In genomic region chr2:234751275-234751938, GRCh38 we compare ENCODE assay signal across 17 cellular contexts.
DNase-seq lines count a peak whose midpoint lies in the region; ATAC-seq and TF ChIP-seq lines count a peak whose summit lies in the region.
"Had no signal": no experiment of that assay in that cellular context is flagged by ENCODE, and none has a peak within 500 bp of the region (broad histone marks: within the 10 kb centered on the region; RNA-seq: fewer than 3 reads in every experiment).

No MANE protein-coding gene starts in this region.

- H2AFZ ChIP-seq in HCT116 (ENCODE audit: low read depth, low read length, poor library complexity, severe bottlenecking), result peak overlapping the region; percentile 54

- H3K27ac ChIP-seq in HCT116 (ENCODE audit: low read depth, low read length) (no peak overlapping the region), tibial artery (no peak overlapping the region)
- H3K27ac ChIP-seq: stomach had no signal

- no peaks in the 10 kb centered on the region for H3K79me2 ChIP-seq in HCT116 (ENCODE audit: insufficient read depth, low read length)

- peak; percentile 82 for ATAC-seq in HCT116
- ATAC-seq in SK-N-SH treated with all-trans-retinoic acid at 6 μM for 48 hours, result peak; percentile 26; the same call in 2 of the 3 replicates
- ATAC-seq: activated T-helper 17 cell treated with anti-CD3 and anti-CD28 coated beads, Interleukin-2, amount 50 U/mL, for 72 hours had no signal

- CTCF ChIA-PET in HCT116 (lab: Charles Lee), result interaction anchor here (0.5 to 1.6 kb wide), 4 partner anchors 298 to 842 kb away, joined by 3 to 5 read pairs (median 4); no protein-coding TSS in a partner anchor

- no peak overlapping the region for H3K9ac ChIP-seq in HCT116 (ENCODE audit: low read length)

- no peaks in the 10 kb centered on the region for H3K27me3 ChIP-seq in BE2C
- no peaks in the 10 kb centered on the region for H3K27me3 ChIP-seq in HCT116 (ENCODE audit: insufficient read depth, low read length)
- H3K27me3 ChIP-seq in tibial artery, result no peaks in the 10 kb centered on the region
- H3K27me3 ChIP-seq: MG63, stomach had no signal

- H4K20me1 ChIP-seq in HCT116 (ENCODE audit: insufficient read depth), result no peaks in the 10 kb centered on the region

- no peak overlapping the region for H3K4me3 ChIP-seq in BE2C (ENCODE audit: low read depth, low read length)
- no peak overlapping the region for H3K4me3 ChIP-seq in HCT116 (replicated peaks in 1 of 2; ENCODE audit: low read depth in 1 of 2, low read length in 2 of 2)
- H3K4me3 ChIP-seq in tibial artery, result no peak overlapping the region
- H3K4me3 ChIP-seq: MG63, stomach had no signal

- H3K9me2 ChIP-seq in HCT116 (ENCODE audit: insufficient read depth), result no peaks in the 10 kb centered on the region

- H3K36me3 ChIP-seq in BE2C, result no peaks in the 10 kb centered on the region
- H3K36me3 ChIP-seq in HCT116 (ENCODE audit: control insufficient read depth in 1 of 2, insufficient read depth in 2 of 2, low read length in 2 of 2), result no peaks in the 10 kb centered on the region
- H3K36me3 ChIP-seq in tibial artery, result no peaks in the 10 kb centered on the region
- H3K36me3 ChIP-seq: MG63, stomach had no signal

- no TSS peak for BruUV-seq in HCT116 (replicated peaks; lab: Mats Ljungman, UMichigan)

- peak; percentile 61 for TF ChIP-seq RAD21 in HCT116 (IDR thresholded peaks at IDR 0.05; ENCODE audit: low read depth)

- no peaks in the 10 kb centered on the region for H3K9me3 ChIP-seq in BE2C
- no peaks in the 10 kb centered on the region for H3K9me3 ChIP-seq in HCT116 (ENCODE audit: control insufficient read depth in 1 of 2, insufficient read depth in 1 of 2, low read depth in 1 of 2, low read length in 2 of 2)
- no peaks in the 10 kb centered on the region for H3K9me3 ChIP-seq in tibial artery
- H3K9me3 ChIP-seq: MG63, stomach had no signal

- no peaks in the 10 kb centered on the region for H3K4me1 ChIP-seq in BE2C
- H3K4me1 ChIP-seq in HCT116 (ENCODE audit: control insufficient read depth in 1 of 2, insufficient read depth in 2 of 2, low read length in 2 of 2), result no peaks in the 10 kb centered on the region
- H3K4me1 ChIP-seq in tibial artery, result no peaks in the 10 kb centered on the region
- H3K4me1 ChIP-seq: stomach had no signal

- intact Hi-C loops in HCT116 (cut with micrococcal nuclease) (loop anchor here (10.0 kb wide), 1 partner anchor 303 kb away; no protein-coding TSS in a partner anchor), tibial artery (cut with DNase I; ENCODE audit: low total_unique reads) (no loop called here)

- POLR2A ChIA-PET in HCT116 (lab: Charles Lee), result no interaction called here

- TF ChIP-seq CTCF in BE2C (IDR thresholded peaks at IDR 0.05; ENCODE audit: low read depth, low read length), result peak; percentile 26; the same call in 1 of the 2 replicates
- peak in 2 of 3 experiments; percentile 16 to 20; a peak in 1 of 6 replicates for TF ChIP-seq CTCF in HCT116 (IDR thresholded peaks at IDR 0.05 in 2 of 3, conservative IDR thresholded peaks at IDR 0.05 in 1 of 3; ENCODE audit: borderline replicate concordance in 1 of 3, insufficient read depth in 1 of 3, low read depth in 2 of 3, low read length in 2 of 3)
- no peak for TF ChIP-seq CTCF in tibial artery (IDR thresholded peaks at IDR 0.05)

- no peak for TF ChIP-seq POLR2A in HCT116 (IDR thresholded peaks at IDR 0.05; ENCODE audit: borderline replicate concordance, extremely low read depth, insufficient read depth, insufficient read length)

- RAD21 ChIA-PET in HCT116 (lab: Charles Lee; ENCODE audit: low non-redundant PET in 1 of 2, low total read pairs in 2 of 2, uncharacterized antibody in 2 of 2, unreplicated experiment in 2 of 2), result interaction anchor here in 1 of 2 experiments (0.6 kb wide), 1 partner anchor 133 kb away, joined by 3 read pairs; no protein-coding TSS in a partner anchor

- DNase-seq in BE2C, result no peak
- DNase-seq in HCT116 (ENCODE audit: low read depth, low spot score), result no peak
- DNase-seq in left kidney (ENCODE audit: low read depth, low spot score), result peak; percentile 61
- DNase-seq in NOMO-1 treated with dmso at 0.1 percent for 144 hours (lab: John Stamatoyannopoulos, UW; ENCODE audit: unreplicated experiment), result no peak
- DNase-seq in tibial artery, result no peak
- DNase-seq in stimulated activated CD4-positive, alpha-beta T cell treated with anti-CD3 and anti-CD28 coated beads, Interleukin-4, amount 100 ng/mL, for 1 hour, result no peak
- DNase-seq: activated CD4-positive, alpha-beta T cell treated with anti-CD3 and anti-CD28 coated beads for 4 hours; cerebellar nuclear complex; COR-L47; effector CD8-positive, alpha-beta T cell; MG63; NCI-H1694 treated with DMSO at 0.1 percent for 48 hours; Right ventricle myocardium superior; stomach; trophoblast cell had no signal

- no peak overlapping the region for H3K4me2 ChIP-seq in HCT116 (ENCODE audit: low read length)

TF ChIP-seq in HCT116, 20 proteins besides CTCF, POLR2A, EP300 and RAD21:
- TF ChIP-seq ZFX (IDR thresholded peaks at IDR 0.05) (no peak), FOSL1 (IDR thresholded peaks at IDR 0.05; ENCODE audit: low read depth) (no peak), ELF1 (IDR thresholded peaks at IDR 0.05; ENCODE audit: borderline replicate concordance, low read depth) (no peak), EZH2 (IDR thresholded peaks at IDR 0.05) (no peak), TCF7L2 (IDR thresholded peaks at IDR 0.05; ENCODE audit: borderline replicate concordance, extremely low read depth, insufficient read depth, insufficient read length) (no peak), SP1 (IDR thresholded peaks at IDR 0.05; ENCODE audit: low read depth) (no peak), CBX3 (IDR thresholded peaks at IDR 0.05; ENCODE audit: low read depth) (no peak)

TF ChIP-seq in SK-N-SH treated with all-trans-retinoic acid at 6 μM for 48 hours, 23 proteins besides CTCF, POLR2A, EP300 and RAD21:
- TF ChIP-seq ZFP3 (CRISPR knock-in tag; IDR thresholded peaks at IDR 0.05), result no peak
- TF ChIP-seq ZFP30 (CRISPR knock-in tag; IDR thresholded peaks at IDR 0.05), result no peak
- TF ChIP-seq ISL1 (CRISPR knock-in tag; IDR thresholded peaks at IDR 0.05), result peak; percentile 43
- TF ChIP-seq SNAI2 (CRISPR knock-in tag; IDR thresholded peaks at IDR 0.05), result 0 out of 2 replicates have a peak, but pooled peaks have one; percentile 7
- TF ChIP-seq OSR1 (CRISPR knock-in tag; IDR thresholded peaks at IDR 0.05), result no peak
TF ChIP-seq in SK-N-SH treated with all-trans-retinoic acid at 6 μM for 48 hours: peak in this region for 2.

Comparison
In these comparisons a context has a peak if more than half of its experiments do, and no peak if none do; other contexts are left out.
1. CTCF ChIP-seq: peak in BE2C (single experiment) and HCT116 (2 of 3); none in tibial artery (0 of 2).